1 cellular context compared by ENCODE assay signal in the genomic region with DNA sequence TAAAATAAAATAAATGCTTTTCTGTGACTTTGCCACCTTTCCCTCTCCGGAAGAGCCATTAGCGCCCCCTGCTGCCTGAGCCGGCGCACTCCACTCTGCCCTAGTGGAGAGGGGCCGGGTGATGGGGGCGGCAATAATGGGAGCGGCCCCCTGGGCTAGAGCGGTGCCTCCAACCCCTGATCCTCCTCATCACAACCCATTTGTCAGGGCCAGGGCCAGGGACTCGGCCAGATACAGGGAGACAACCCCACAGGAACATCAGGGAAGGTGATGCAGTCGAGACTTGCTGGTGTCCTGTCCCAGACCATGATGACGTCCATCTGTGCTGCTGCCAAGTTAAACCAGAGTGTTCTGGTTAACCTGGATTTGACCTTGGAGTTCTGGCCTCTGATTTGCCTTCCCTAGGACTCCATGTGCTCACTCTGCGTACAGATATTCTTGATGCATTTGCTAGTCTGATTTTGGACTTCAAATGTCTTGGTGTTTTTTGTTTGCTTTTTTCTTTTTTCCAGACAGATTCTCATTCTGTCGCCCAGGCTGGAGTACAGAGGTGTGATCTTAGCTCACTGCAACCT.
A peak's percentile ranks its signal among the peaks of the same experiment; 100 is the strongest.
TF ChIP-seq lines count a peak whose summit lies in the region.

No MANE protein-coding gene starts in this region.

TF ChIP-seq in K562, 482 proteins besides CTCF, POLR2A, EP300 and RAD21 (continued from another document and continues in another):
- TF ChIP-seq ZNF431 (CRISPR knock-in tag; IDR thresholded peaks at IDR 0.05) (no peak), ZFP36 (IDR thresholded peaks at IDR 0.05; ENCODE audit: low read depth, low read length, partially characterized antibody) (no peak), KDM5B (IDR thresholded peaks at IDR 0.05; ENCODE audit: insufficient replicate concordance, low read depth, low read length) (no peak), CAMTA2 (CRISPR knock-in tag; conservative IDR thresholded peaks at IDR 0.05) (no peak), CBX3 (IDR thresholded peaks at IDR 0.05; ENCODE audit: borderline replicate concordance in 1 of 2, low read length in 2 of 2) (no peak), SIN3B (IDR thresholded peaks at IDR 0.05; ENCODE audit: low read depth) (no peak), ZBTB17 (CRISPR knock-in tag; IDR thresholded peaks at IDR 0.05) (no peak), CCAR2 (IDR thresholded peaks at IDR 0.05; ENCODE audit: low read depth, low read length) (no peak), ELF1 (tag; IDR thresholded peaks at IDR 0.05) (no peak), ZNF449 (CRISPR knock-in tag; IDR thresholded peaks at IDR 0.05) (no peak), NFE2L1 (tag; IDR thresholded peaks at IDR 0.05; ENCODE audit: borderline replicate concordance, low read depth) (no peak), ELK3 (CRISPR knock-in tag; IDR thresholded peaks at IDR 0.05) (no peak), NUFIP1 (IDR thresholded peaks at IDR 0.05; ENCODE audit: partially characterized antibody) (no peak), HEY1 (CRISPR knock-in tag; IDR thresholded peaks at IDR 0.05; ENCODE audit: borderline replicate concordance) (no peak), CBX8 (IDR thresholded peaks at IDR 0.05; ENCODE audit: borderline replicate concordance, extremely low read depth, low read depth, low read length, poor library complexity, severe bottlenecking) (no peak), MTF1 (CRISPR knock-in tag; IDR thresholded peaks at IDR 0.05; ENCODE audit: borderline replicate concordance) (no peak), TEAD2 (tag; IDR thresholded peaks at IDR 0.05) (no peak), RCOR1 (IDR thresholded peaks at IDR 0.05; ENCODE audit: borderline replicate concordance in 1 of 2, low read depth in 2 of 2, low read length in 2 of 2) (0 out of 4 replicates have a peak, but pooled peaks of 1 of the 2 experiments have one; percentile 13), ATF3 (IDR thresholded peaks at IDR 0.05) (peak; percentile 31; the same call in 1 of the 2 replicates), ATF3 (CRISPR knock-in tag; conservative IDR thresholded peaks at IDR 0.05) (no peak), NR3C1 (CRISPR knock-in tag; IDR thresholded peaks at IDR 0.05) (no peak), CHD7 (IDR thresholded peaks at IDR 0.05; ENCODE audit: low read depth, low read length) (no peak), HDAC1 (IDR thresholded peaks at IDR 0.05) (peak in 1 of 2 experiments; percentile 48; a peak in 1 of 4 replicates), PCBP1 (IDR thresholded peaks at IDR 0.05; ENCODE audit: low read depth, low read length, poor library complexity, severe bottlenecking) (no peak), L3MBTL2 (IDR thresholded peaks at IDR 0.05) (0 out of 2 replicates have a peak, but pooled peaks have one; percentile 42), PREB (CRISPR knock-in tag; IDR thresholded peaks at IDR 0.05) (no peak)
- TF ChIP-seq, protein P1, sequence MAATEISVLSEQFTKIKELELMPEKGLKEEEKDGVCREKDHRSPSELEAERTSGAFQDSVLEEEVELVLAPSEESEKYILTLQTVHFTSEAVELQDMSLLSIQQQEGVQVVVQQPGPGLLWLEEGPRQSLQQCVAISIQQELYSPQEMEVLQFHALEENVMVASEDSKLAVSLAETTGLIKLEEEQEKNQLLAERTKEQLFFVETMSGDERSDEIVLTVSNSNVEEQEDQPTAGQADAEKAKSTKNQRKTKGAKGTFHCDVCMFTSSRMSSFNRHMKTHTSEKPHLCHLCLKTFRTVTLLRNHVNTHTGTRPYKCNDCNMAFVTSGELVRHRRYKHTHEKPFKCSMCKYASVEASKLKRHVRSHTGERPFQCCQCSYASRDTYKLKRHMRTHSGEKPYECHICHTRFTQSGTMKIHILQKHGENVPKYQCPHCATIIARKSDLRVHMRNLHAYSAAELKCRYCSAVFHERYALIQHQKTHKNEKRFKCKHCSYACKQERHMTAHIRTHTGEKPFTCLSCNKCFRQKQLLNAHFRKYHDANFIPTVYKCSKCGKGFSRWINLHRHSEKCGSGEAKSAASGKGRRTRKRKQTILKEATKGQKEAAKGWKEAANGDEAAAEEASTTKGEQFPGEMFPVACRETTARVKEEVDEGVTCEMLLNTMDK (IDR thresholded peaks at IDR 0.05; ENCODE audit: borderline replicate concordance, insufficient read depth, low read depth, low read length, poor library complexity, severe bottlenecking) = peak; percentile 63
- TF ChIP-seq, protein P2, sequence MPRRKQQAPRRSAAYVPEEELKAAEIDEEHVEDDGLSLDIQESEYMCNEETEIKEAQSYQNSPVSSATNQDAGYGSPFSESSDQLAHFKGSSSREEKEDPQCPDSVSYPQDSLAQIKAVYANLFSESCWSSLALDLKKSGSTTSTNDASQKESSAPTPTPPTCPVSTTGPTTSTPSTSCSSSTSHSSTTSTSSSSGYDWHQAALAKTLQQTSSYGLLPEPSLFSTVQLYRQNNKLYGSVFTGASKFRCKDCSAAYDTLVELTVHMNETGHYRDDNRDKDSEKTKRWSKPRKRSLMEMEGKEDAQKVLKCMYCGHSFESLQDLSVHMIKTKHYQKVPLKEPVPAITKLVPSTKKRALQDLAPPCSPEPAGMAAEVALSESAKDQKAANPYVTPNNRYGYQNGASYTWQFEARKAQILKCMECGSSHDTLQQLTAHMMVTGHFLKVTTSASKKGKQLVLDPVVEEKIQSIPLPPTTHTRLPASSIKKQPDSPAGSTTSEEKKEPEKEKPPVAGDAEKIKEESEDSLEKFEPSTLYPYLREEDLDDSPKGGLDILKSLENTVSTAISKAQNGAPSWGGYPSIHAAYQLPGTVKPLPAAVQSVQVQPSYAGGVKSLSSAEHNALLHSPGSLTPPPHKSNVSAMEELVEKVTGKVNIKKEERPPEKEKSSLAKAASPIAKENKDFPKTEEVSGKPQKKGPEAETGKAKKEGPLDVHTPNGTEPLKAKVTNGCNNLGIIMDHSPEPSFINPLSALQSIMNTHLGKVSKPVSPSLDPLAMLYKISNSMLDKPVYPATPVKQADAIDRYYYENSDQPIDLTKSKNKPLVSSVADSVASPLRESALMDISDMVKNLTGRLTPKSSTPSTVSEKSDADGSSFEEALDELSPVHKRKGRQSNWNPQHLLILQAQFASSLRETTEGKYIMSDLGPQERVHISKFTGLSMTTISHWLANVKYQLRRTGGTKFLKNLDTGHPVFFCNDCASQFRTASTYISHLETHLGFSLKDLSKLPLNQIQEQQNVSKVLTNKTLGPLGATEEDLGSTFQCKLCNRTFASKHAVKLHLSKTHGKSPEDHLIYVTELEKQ (CRISPR knock-in tag; IDR thresholded peaks at IDR 0.05) = no peak
- TF ChIP-seq, protein P3, sequence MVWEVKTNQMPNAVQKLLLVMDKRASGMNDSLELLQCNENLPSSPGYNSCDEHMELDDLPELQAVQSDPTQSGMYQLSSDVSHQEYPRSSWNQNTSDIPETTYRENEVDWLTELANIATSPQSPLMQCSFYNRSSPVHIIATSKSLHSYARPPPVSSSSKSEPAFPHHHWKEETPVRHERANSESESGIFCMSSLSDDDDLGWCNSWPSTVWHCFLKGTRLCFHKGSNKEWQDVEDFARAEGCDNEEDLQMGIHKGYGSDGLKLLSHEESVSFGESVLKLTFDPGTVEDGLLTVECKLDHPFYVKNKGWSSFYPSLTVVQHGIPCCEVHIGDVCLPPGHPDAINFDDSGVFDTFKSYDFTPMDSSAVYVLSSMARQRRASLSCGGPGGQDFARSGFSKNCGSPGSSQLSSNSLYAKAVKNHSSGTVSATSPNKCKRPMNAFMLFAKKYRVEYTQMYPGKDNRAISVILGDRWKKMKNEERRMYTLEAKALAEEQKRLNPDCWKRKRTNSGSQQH (CRISPR knock-in tag; IDR thresholded peaks at IDR 0.05) = no peak
